In the genomic region with DNA sequence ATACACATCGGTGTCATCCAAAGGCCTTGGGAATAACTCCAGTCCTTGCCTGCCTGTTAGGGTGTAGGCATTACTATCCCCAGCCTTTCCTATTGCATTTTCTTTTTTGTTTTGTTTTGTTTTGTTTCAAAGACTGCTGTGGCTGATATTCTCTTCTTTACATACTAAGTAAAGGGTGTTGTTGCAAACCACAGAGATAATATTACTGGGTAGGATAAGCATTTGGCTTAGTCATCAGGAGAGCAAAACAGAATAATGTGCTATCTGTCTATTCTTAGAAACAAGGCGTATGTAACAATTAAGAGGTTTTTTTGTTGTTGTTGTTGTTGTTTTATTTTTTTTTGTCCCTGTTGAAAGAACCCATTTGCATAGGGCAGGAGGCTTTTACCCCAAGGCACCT, we compare ENCODE assay signal across 17 cellular contexts. TPM values are rescaled to one million over a fixed set of nuclear protein-coding genes. Genes with fewer than 3 reads are reported as not detected.
DNase-seq lines count a peak whose midpoint lies in the region; ATAC-seq, FAIRE-seq and TF ChIP-seq lines count a peak whose summit lies in the region.
"Had no signal": no experiment of that assay in that cellular context is flagged by ENCODE, and none has a peak within 500 bp of the region (broad histone marks: within the 10 kb centered on the region; RNA-seq: fewer than 3 reads in every experiment).

No MANE protein-coding gene starts in this region.

- peak; percentile 37; the same call in 1 of the 3 replicates for ATAC-seq in SK-N-SH treated with all-trans-retinoic acid at 6 μM for 48 hours
- ATAC-seq: A549, T-cell had no signal

- DNase-seq in NCI-H510A treated with DMSO at 0.1 percent for 48 hours (lab: John Stamatoyannopoulos, UW) (peak; percentile 87), NCI-H510A (lab: John Stamatoyannopoulos, UW) (no peak), erythroblast (lab: John Stamatoyannopoulos, UW) (peak; percentile 66 to 85), smooth muscle cell of the brain vasculature (ENCODE audit: low read depth, low spot score) (peak; percentile 1), GM12892 (ENCODE audit: insufficient read length) (no peak), GM10266 (ENCODE audit: extremely low spot score) (no peak), NCI-H82 (lab: John Stamatoyannopoulos, UW) (no peak)
- DNase-seq: activated CD4-positive, CD25-positive, alpha-beta regulatory T cell treated with anti-CD3 and anti-CD28 coated beads, Interleukin-2, amount 50 U/mL, for 72 hours; activated naive CD8-positive, alpha-beta T cell treated with anti-CD3 and anti-CD28 coated beads, Interleukin-2, amount 10 ng/mL, durations not matched to agents 7 days and 5 days; dermis blood vessel endothelial cell; foreskin fibroblast; MG63; NCI-H2227 treated with DMSO at 0.1 percent for 48 hours; PC-9; T-cell had no signal

- FAIRE-seq in GM12892 (lab: Jason Lieb, UNC), result no peak
- FAIRE-seq: A549 had no signal

- no peak for TF ChIP-seq CTCF in GM10266 (IDR thresholded peaks at IDR 0.05; ENCODE audit: control insufficient read depth, insufficient read depth, low read depth, missing control alignments)

- TF ChIP-seq POLR2A in erythroblast (IDR thresholded peaks at IDR 0.05; ENCODE audit: low read length) (no peak), GM12892 (IDR thresholded peaks at IDR 0.05; ENCODE audit: low read depth, low read length) (no peak)

TF ChIP-seq in SK-N-SH treated with all-trans-retinoic acid at 6 μM for 48 hours, 23 proteins besides CTCF, POLR2A, EP300 and RAD21:
- TF ChIP-seq, protein P1, sequence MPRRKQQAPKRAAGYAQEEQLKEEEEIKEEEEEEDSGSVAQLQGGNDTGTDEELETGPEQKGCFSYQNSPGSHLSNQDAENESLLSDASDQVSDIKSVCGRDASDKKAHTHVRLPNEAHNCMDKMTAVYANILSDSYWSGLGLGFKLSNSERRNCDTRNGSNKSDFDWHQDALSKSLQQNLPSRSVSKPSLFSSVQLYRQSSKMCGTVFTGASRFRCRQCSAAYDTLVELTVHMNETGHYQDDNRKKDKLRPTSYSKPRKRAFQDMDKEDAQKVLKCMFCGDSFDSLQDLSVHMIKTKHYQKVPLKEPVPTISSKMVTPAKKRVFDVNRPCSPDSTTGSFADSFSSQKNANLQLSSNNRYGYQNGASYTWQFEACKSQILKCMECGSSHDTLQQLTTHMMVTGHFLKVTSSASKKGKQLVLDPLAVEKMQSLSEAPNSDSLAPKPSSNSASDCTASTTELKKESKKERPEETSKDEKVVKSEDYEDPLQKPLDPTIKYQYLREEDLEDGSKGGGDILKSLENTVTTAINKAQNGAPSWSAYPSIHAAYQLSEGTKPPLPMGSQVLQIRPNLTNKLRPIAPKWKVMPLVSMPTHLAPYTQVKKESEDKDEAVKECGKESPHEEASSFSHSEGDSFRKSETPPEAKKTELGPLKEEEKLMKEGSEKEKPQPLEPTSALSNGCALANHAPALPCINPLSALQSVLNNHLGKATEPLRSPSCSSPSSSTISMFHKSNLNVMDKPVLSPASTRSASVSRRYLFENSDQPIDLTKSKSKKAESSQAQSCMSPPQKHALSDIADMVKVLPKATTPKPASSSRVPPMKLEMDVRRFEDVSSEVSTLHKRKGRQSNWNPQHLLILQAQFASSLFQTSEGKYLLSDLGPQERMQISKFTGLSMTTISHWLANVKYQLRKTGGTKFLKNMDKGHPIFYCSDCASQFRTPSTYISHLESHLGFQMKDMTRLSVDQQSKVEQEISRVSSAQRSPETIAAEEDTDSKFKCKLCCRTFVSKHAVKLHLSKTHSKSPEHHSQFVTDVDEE (CRISPR knock-in tag; IDR thresholded peaks at IDR 0.05), result no peak
- TF ChIP-seq ARNTL (CRISPR knock-in tag; IDR thresholded peaks at IDR 0.05; ENCODE audit: borderline replicate concordance, low read depth), result no peak
- no peak for TF ChIP-seq PPARA (CRISPR knock-in tag; IDR thresholded peaks at IDR 0.05; ENCODE audit: borderline replicate concordance)
- no peak for TF ChIP-seq OSR1 (CRISPR knock-in tag; IDR thresholded peaks at IDR 0.05)
- no peak for TF ChIP-seq ISL1 (CRISPR knock-in tag; IDR thresholded peaks at IDR 0.05)
- no peak for TF ChIP-seq TOX (CRISPR knock-in tag; IDR thresholded peaks at IDR 0.05; ENCODE audit: borderline replicate concordance)
- TF ChIP-seq, protein P2, sequence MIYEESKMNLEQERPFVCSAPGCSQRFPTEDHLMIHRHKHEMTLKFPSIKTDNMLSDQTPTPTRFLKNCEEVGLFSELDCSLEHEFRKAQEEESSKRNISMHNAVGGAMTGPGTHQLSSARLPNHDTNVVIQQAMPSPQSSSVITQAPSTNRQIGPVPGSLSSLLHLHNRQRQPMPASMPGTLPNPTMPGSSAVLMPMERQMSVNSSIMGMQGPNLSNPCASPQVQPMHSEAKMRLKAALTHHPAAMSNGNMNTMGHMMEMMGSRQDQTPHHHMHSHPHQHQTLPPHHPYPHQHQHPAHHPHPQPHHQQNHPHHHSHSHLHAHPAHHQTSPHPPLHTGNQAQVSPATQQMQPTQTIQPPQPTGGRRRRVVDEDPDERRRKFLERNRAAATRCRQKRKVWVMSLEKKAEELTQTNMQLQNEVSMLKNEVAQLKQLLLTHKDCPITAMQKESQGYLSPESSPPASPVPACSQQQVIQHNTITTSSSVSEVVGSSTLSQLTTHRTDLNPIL (CRISPR knock-in tag; IDR thresholded peaks at IDR 0.05; ENCODE audit: low read depth), result no peak
- no peak for TF ChIP-seq ZC3H10 (CRISPR knock-in tag; IDR thresholded peaks at IDR 0.05)
- no peak for TF ChIP-seq ZFP3 (CRISPR knock-in tag; IDR thresholded peaks at IDR 0.05)
- TF ChIP-seq, protein P3, sequence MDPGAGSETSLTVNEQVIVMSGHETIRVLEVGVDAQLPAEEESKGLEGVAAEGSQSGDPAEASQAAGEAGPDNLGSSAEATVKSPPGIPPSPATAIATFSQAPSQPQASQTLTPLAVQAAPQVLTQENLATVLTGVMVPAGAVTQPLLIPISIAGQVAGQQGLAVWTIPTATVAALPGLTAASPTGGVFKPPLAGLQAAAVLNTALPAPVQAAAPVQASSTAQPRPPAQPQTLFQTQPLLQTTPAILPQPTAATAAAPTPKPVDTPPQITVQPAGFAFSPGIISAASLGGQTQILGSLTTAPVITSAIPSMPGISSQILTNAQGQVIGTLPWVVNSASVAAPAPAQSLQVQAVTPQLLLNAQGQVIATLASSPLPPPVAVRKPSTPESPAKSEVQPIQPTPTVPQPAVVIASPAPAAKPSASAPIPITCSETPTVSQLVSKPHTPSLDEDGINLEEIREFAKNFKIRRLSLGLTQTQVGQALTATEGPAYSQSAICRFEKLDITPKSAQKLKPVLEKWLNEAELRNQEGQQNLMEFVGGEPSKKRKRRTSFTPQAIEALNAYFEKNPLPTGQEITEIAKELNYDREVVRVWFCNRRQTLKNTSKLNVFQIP (CRISPR knock-in tag; IDR thresholded peaks at IDR 0.05; ENCODE audit: borderline replicate concordance, low read depth), result no peak
- TF ChIP-seq ZNF8 (CRISPR knock-in tag; IDR thresholded peaks at IDR 0.05), result no peak
- no peak for TF ChIP-seq GLIS3 (CRISPR knock-in tag; IDR thresholded peaks at IDR 0.05)
- TF ChIP-seq BACH2 (CRISPR knock-in tag; IDR thresholded peaks at IDR 0.05; ENCODE audit: borderline replicate concordance), result no peak
- TF ChIP-seq, protein P4, sequence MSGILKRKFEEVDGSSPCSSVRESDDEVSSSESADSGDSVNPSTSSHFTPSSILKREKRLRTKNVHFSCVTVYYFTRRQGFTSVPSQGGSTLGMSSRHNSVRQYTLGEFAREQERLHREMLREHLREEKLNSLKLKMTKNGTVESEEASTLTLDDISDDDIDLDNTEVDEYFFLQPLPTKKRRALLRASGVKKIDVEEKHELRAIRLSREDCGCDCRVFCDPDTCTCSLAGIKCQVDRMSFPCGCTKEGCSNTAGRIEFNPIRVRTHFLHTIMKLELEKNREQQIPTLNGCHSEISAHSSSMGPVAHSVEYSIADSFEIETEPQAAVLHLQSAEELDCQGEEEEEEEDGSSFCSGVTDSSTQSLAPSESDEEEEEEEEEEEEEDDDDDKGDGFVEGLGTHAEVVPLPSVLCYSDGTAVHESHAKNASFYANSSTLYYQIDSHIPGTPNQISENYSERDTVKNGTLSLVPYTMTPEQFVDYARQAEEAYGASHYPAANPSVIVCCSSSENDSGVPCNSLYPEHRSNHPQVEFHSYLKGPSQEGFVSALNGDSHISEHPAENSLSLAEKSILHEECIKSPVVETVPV (CRISPR knock-in tag; IDR thresholded peaks at IDR 0.05), result no peak
- no peak for TF ChIP-seq ZNF565 (CRISPR knock-in tag; conservative IDR thresholded peaks at IDR 0.05; ENCODE audit: low read depth)
- TF ChIP-seq ZNF70 (CRISPR knock-in tag; IDR thresholded peaks at IDR 0.05), result no peak
- no peak for TF ChIP-seq RARB (CRISPR knock-in tag; IDR thresholded peaks at IDR 0.05)
- TF ChIP-seq CSDC2 (CRISPR knock-in tag; IDR thresholded peaks at IDR 0.05), result no peak
- no peak for TF ChIP-seq ZFP30 (CRISPR knock-in tag; IDR thresholded peaks at IDR 0.05)

RNA-seq across cellular contexts. Expression of gene UGT2B28, which starts 41.8 kb away (rescaled TPM):
- not detected for polyA plus RNA-seq in GM12892 (2012; ENCODE audit: missing spikeins)

Comparison
In these comparisons a context has a peak if more than half of its experiments do, and no peak if none do; other contexts are left out.
1. DNase-seq: peak in NCI-H510A treated with DMSO at 0.1 percent for 48 hours (single experiment), erythroblast (2 of 2) and smooth muscle cell of the brain vasculature (single experiment); none in NCI-H510A (single experiment), GM12892 (single experiment), GM10266 (single experiment) and NCI-H82 (single experiment).